4 cellular contexts compared by ENCODE assay signal in the genomic region with DNA sequence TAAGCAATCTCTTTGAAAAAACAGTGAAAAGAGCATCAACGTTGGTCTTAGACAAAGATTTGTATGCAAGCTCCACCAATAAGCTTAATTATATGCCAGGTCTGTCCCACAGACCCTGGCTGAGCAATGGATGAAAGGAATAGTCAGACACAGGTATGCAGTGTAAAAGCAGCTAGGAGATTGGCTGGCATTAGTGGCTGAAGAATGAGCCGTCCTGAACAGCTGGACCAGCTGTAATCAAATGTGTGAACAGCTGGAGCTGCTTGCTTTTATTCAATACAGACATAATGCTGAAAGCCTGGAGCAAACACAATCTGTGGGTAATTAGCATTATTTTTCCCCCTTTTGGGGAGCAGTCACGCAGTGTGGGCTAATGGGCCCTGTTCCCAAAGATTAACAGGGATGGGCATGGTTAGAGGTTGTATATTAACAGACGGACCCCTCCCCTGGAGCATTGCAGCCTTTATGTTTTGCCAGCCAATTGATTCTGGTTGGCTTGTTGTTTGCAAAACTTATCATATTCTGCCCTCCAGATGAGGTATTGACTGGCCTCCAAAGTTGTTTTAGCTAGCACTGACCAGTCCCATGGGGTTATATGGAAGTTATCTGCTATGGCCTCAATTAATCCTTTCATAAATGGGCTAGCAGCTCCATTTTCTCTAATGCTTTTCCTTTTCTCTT. TPM values are rescaled to one million over a fixed set of nuclear protein-coding genes. Genes with fewer than 3 reads are reported as not detected.
"Had no signal": no experiment of that assay in that cellular context is flagged by ENCODE, and none has a peak within 500 bp of the region (broad histone marks: within the 10 kb centered on the region; RNA-seq: fewer than 3 reads in every experiment).

No MANE protein-coding gene starts in this region.

RNA-seq across cellular contexts. Expression of gene GC, which starts 20.3 kb away (rescaled TPM):
- total RNA-seq: H9, HT-29, IMR-90 had no signal
- polyA plus RNA-seq: IMR-90, K562 had no signal
